2 cellular contexts compared by ENCODE assay signal in the genomic region with DNA sequence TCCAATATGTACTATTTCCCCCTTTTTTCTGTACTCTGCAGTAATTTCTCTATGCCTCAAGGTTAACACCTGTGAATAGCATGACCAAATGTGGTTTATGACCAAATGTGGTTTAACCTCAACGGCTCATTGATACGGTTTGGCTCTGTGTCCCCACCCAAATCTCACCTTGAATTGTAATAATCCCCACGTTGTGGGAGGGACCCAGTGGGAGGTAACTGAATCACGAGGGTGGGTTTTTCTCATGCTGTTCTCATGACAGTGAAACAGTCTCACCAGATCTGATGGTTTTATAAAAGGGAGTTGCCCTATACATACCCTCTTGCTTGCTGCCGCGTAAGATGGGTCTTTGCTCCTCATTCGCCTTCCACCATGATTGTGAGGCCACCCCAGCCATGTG.
TF ChIP-seq lines count a peak whose summit lies in the region.

No MANE protein-coding gene starts in this region.

TF ChIP-seq in HepG2, 621 proteins besides CTCF, POLR2A, EP300 and RAD21:
- TF ChIP-seq SRF (IDR thresholded peaks at IDR 0.05; ENCODE audit: low read depth, low read length) (no peak), ZNF296 (CRISPR knock-in tag; conservative IDR thresholded peaks at IDR 0.05) (no peak), RBM22 (optimal IDR thresholded peaks at IDR 0.05; ENCODE audit: low read length) (peak; percentile 79)
- TF ChIP-seq, protein P1, sequence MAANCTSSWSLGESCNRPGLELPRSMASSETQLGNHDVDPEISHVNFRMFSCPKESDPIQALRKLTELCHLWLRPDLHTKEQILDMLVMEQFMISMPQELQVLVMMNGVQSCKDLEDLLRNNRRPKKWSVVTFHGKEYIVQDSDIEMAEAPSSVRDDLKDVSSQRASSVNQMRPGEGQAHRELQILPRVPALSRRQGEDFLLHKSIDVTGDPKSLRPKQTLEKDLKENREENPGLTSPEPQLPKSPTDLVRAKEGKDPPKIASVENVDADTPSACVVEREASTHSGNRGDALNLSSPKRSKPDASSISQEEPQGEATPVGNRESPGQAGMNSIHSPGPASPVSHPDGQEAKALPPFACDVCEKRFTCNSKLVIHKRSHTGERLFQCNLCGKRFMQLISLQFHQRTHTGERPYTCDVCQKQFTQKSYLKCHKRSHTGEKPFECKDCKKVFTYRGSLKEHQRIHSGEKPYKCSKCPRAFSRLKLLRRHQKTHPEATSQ (CRISPR knock-in tag; IDR thresholded peaks at IDR 0.05; ENCODE audit: borderline replicate concordance), result peak; percentile 80; the same call in 1 of the 2 replicates

TF ChIP-seq in GM12878, 131 proteins besides CTCF, POLR2A, EP300 and RAD21:
- TF ChIP-seq NFIC (IDR thresholded peaks at IDR 0.05; ENCODE audit: low read depth, low read length), result peak; percentile 52
- TF ChIP-seq, protein P2, sequence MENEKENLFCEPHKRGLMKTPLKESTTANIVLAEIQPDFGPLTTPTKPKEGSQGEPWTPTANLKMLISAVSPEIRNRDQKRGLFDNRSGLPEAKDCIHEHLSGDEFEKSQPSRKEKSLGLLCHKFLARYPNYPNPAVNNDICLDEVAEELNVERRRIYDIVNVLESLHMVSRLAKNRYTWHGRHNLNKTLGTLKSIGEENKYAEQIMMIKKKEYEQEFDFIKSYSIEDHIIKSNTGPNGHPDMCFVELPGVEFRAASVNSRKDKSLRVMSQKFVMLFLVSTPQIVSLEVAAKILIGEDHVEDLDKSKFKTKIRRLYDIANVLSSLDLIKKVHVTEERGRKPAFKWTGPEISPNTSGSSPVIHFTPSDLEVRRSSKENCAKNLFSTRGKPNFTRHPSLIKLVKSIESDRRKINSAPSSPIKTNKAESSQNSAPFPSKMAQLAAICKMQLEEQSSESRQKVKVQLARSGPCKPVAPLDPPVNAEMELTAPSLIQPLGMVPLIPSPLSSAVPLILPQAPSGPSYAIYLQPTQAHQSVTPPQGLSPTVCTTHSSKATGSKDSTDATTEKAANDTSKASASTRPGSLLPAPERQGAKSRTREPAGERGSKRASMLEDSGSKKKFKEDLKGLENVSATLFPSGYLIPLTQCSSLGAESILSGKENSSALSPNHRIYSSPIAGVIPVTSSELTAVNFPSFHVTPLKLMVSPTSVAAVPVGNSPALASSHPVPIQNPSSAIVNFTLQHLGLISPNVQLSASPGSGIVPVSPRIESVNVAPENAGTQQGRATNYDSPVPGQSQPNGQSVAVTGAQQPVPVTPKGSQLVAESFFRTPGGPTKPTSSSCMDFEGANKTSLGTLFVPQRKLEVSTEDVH (IDR thresholded peaks at IDR 0.05; ENCODE audit: low read depth, partially characterized antibody), result no peak
- peak; percentile 69 for TF ChIP-seq YY1 (IDR thresholded peaks at IDR 0.05; ENCODE audit: low read depth, low read length)
- TF ChIP-seq IKZF2 (IDR thresholded peaks at IDR 0.05), result peak in 1 of 2 experiments; percentile 37; a peak in 1 of 4 replicates
- TF ChIP-seq RAD51 (IDR thresholded peaks at IDR 0.05), result 0 out of 2 replicates have a peak, but pooled peaks have one; percentile 21
- TF ChIP-seq POLR2AphosphoS5 (IDR thresholded peaks at IDR 0.05; ENCODE audit: low read length), result peak; percentile 47; the same call in 1 of the 2 replicates
- TF ChIP-seq CREB1 (IDR thresholded peaks at IDR 0.05; ENCODE audit: low read depth), result 0 out of 2 replicates have a peak, but pooled peaks have one; percentile 9
- TF ChIP-seq ZNF24 (IDR thresholded peaks at IDR 0.05), result no peak
- TF ChIP-seq CREM (IDR thresholded peaks at IDR 0.05; ENCODE audit: low read depth), result 0 out of 2 replicates have a peak, but pooled peaks have one; percentile 34
- peak; percentile 96 for TF ChIP-seq RUNX3 (IDR thresholded peaks at IDR 0.05; ENCODE audit: low read length)
- TF ChIP-seq TCF12 (IDR thresholded peaks at IDR 0.05; ENCODE audit: low read depth, low read length), result 0 out of 2 replicates have a peak, but pooled peaks have one; percentile 10
- peak; percentile 99; the same call in 1 of the 2 replicates for TF ChIP-seq ZBTB33 (IDR thresholded peaks at IDR 0.05)
- peak; percentile 94 for TF ChIP-seq CBFB (IDR thresholded peaks at IDR 0.05; ENCODE audit: low read depth)
- TF ChIP-seq MTA2 (IDR thresholded peaks at IDR 0.05; ENCODE audit: low read depth), result peak; percentile 37; the same call in 1 of the 2 replicates
- no peak for TF ChIP-seq JUND (IDR thresholded peaks at IDR 0.05; ENCODE audit: low read depth, low read length)
- TF ChIP-seq ATF7 (IDR thresholded peaks at IDR 0.05; ENCODE audit: low read depth), result peak; percentile 68
- 0 out of 3 replicates have a peak, but pooled peaks have one; percentile 15 for TF ChIP-seq POU2F2 (IDR thresholded peaks at IDR 0.05; ENCODE audit: borderline replicate concordance, low read depth, low read length)
- TF ChIP-seq NFXL1 (IDR thresholded peaks at IDR 0.05; ENCODE audit: borderline replicate concordance), result no peak
- peak; percentile 65; the same call in 1 of the 2 replicates for TF ChIP-seq FOXM1 (IDR thresholded peaks at IDR 0.05; ENCODE audit: low read depth, low read length)
- peak; percentile 59; the same call in 1 of the 2 replicates for TF ChIP-seq MLLT1 (IDR thresholded peaks at IDR 0.05)
- peak; percentile 68 for TF ChIP-seq ATF2 (IDR thresholded peaks at IDR 0.05; ENCODE audit: low read length)
- no peak for TF ChIP-seq HCFC1 (IDR thresholded peaks at IDR 0.05; ENCODE audit: low read length)
- 0 out of 2 replicates have a peak, but pooled peaks have one; percentile 50 for TF ChIP-seq ZBED1 (IDR thresholded peaks at IDR 0.05; ENCODE audit: borderline replicate concordance)
TF ChIP-seq in GM12878: peak in this region for 18.
